8 cellular contexts compared by ENCODE assay signal in genomic region chr6:19838442-19839236, GRCh38. TPM values are rescaled to one million over a fixed set of nuclear protein-coding genes. Genes with fewer than 3 reads are reported as not detected.
DNase-seq lines count a peak whose midpoint lies in the region; ATAC-seq and TF ChIP-seq lines count a peak whose summit lies in the region.

No MANE protein-coding gene starts in this region.

- H3K36me3 ChIP-seq in DOHH2 (ENCODE audit: control insufficient read depth, low read length) (peaks cover 3% of the 10 kb centered on the region; the same call in 1 of the 2 replicates), MM.1S (replicated peaks; ENCODE audit: insufficient read depth, low read length) (no peaks in the 10 kb centered on the region), iPS-20b (ENCODE audit: insufficient read depth, low read depth, low read length) (peaks cover 12% of the 10 kb centered on the region), stomach (no peaks in the 10 kb centered on the region)

- H3F3A ChIP-seq in DOHH2 (ENCODE audit: control insufficient read depth, insufficient read depth) (peaks cover 28% of the 10 kb centered on the region), MM.1S (ENCODE audit: insufficient read depth, low read length) (no peaks in the 10 kb centered on the region)

- TF ChIP-seq CTCF in DOHH2 (IDR thresholded peaks at IDR 0.05; ENCODE audit: low read depth, low read length, poor library complexity, severe bottlenecking) (no peak), MM.1S (IDR thresholded peaks at IDR 0.05; ENCODE audit: low read length) (no peak), astrocyte of the cerebellum (IDR thresholded peaks at IDR 0.05; ENCODE audit: low read depth, low read length, missing control alignments) (no peak), stomach (IDR thresholded peaks at IDR 0.05) (no peak)

- 0 to 1% (median 1%) methylated on average over 30 to 63 of the region's 63 CpGs for WGBS in stomach, 5 donors

- in situ Hi-C loops in astrocyte of the cerebellum (cut with HindIII; ENCODE audit: low sequenced_read_pairs), result no loop called here

- peak overlapping the region; percentile 99 for H3K27ac ChIP-seq in DOHH2 (ENCODE audit: low read depth, low read length)
- no peak overlapping the region for H3K27ac ChIP-seq in MM.1S (ENCODE audit: low read length)
- no peak overlapping the region for H3K27ac ChIP-seq in iPS-20b (ENCODE audit: low read length)
- peak overlapping the region; percentile 84 to 95 (median 92) for H3K27ac ChIP-seq in stomach

- no peak for TF ChIP-seq EP300 in stomach (IDR thresholded peaks at IDR 0.05)

- peak overlapping the region; percentile 74 for H2AFZ ChIP-seq in MM.1S (ENCODE audit: low read length)

- H3K9ac ChIP-seq in MM.1S (ENCODE audit: low read length) (no peak overlapping the region), iPS-20b (ENCODE audit: low read depth, low read length) (peak overlapping the region; percentile 73; the same call in 1 of the 2 replicates)

- peaks cover 67% of the 10 kb centered on the region for H3K4me1 ChIP-seq in DOHH2 (ENCODE audit: control insufficient read depth, low read length)
- H3K4me1 ChIP-seq in MM.1S (ENCODE audit: low read length), result no peaks in the 10 kb centered on the region
- peaks cover 26% of the 10 kb centered on the region for H3K4me1 ChIP-seq in iPS-20b (ENCODE audit: insufficient read depth, low read length)
- peaks cover 0 to 38% (median 18%) of the 10 kb centered on the region in 4 donors for H3K4me1 ChIP-seq in stomach

- intact Hi-C loops in stomach (cut with DNase I; ENCODE audit: low total_unique reads), result no loop called here

- ATAC-seq in HG02884 (IDR thresholded peaks at IDR 0.05; ENCODE audit: unreplicated experiment), result no peak

- H3K27me3 ChIP-seq in DOHH2 (ENCODE audit: control insufficient read depth, low read length), result no peaks in the 10 kb centered on the region
- no peaks in the 10 kb centered on the region for H3K27me3 ChIP-seq in MM.1S (replicated peaks; ENCODE audit: insufficient read depth, low read length)
- H3K27me3 ChIP-seq in iPS-20b (ENCODE audit: insufficient read depth, low read length), result peaks cover 36% of the 10 kb centered on the region
- H3K27me3 ChIP-seq in stomach, result peaks cover 0 to 64% (median 15%) of the 10 kb centered on the region in 3 donors

- DNase-seq in MM.1S (no peak), astrocyte of the cerebellum (ENCODE audit: low read depth) (no peak), stomach (peak; percentile 74), GDM1 (lab: John Stamatoyannopoulos, UW) (no peak), NK-92 (lab: John Stamatoyannopoulos, UW; ENCODE audit: unreplicated experiment) (no peak)

- H3K79me2 ChIP-seq in DOHH2 (ENCODE audit: control insufficient read depth, low read length) (no peaks in the 10 kb centered on the region), MM.1S (ENCODE audit: low read length) (no peaks in the 10 kb centered on the region)

- H3K4me2 ChIP-seq in DOHH2 (ENCODE audit: low read length) (peak overlapping the region; percentile 99), MM.1S (ENCODE audit: low read depth, low read length) (peak overlapping the region; percentile 56; the same call in 1 of the 2 replicates)

- TF ChIP-seq POLR2A in stomach (IDR thresholded peaks at IDR 0.05), result no peak

- no peaks in the 10 kb centered on the region for H3K9me2 ChIP-seq in DOHH2 (replicated peaks; ENCODE audit: control insufficient read depth, low read length)
- H3K9me2 ChIP-seq in MM.1S (replicated peaks; ENCODE audit: insufficient read depth, low read length), result no peaks in the 10 kb centered on the region

- H3K4me3 ChIP-seq in DOHH2 (ENCODE audit: low read length) (peak overlapping the region; percentile 85), MM.1S (ENCODE audit: low read length) (peak overlapping the region; percentile 13; the same call in 1 of the 2 replicates), astrocyte of the cerebellum (ENCODE audit: low read depth, low read length) (peak overlapping the region; percentile 55), iPS-20b (ENCODE audit: low read length) (peak overlapping the region; percentile 93), stomach (peak overlapping the region; percentile 60 to 80 (median 71))

- H4K20me1 ChIP-seq in DOHH2 (ENCODE audit: control insufficient read depth, insufficient read depth, low read depth, low read length) (no peaks in the 10 kb centered on the region), MM.1S (ENCODE audit: insufficient read depth, low read length) (no peaks in the 10 kb centered on the region)

- no peaks in the 10 kb centered on the region for H3K9me3 ChIP-seq in DOHH2 (ENCODE audit: control insufficient read depth, insufficient read depth, low read length)
- H3K9me3 ChIP-seq in MM.1S (replicated peaks; ENCODE audit: insufficient read depth, low read length), result no peaks in the 10 kb centered on the region
- no peaks in the 10 kb centered on the region for H3K9me3 ChIP-seq in iPS-20b (ENCODE audit: insufficient read depth, low read depth, low read length)
- H3K9me3 ChIP-seq in stomach, result no peaks in the 10 kb centered on the region

RNA-seq across cellular contexts. Expression of gene ID4, which starts 1.5 kb away (rescaled TPM):
- 10 to 100 TPM in 3 of 5 donors, 1 to 10 TPM in 1, not detected in 1; 5.3 to 86.5 (median 22.8) TPM for total RNA-seq in stomach
- 10 to 100 TPM in 2 of 3 donors, 1 to 10 TPM in 1; 7.4 to 18.8 (median 18.2) TPM for polyA plus RNA-seq in stomach

Comparison
In these comparisons a context has a peak if more than half of its experiments do, and no peak if none do; other contexts are left out.
1. H3K27ac ChIP-seq: peak in DOHH2 (single experiment) and stomach (5 of 5); none in MM.1S (single experiment) and iPS-20b (single experiment).
2. H3K4me3 ChIP-seq: peak in every context shown above with its lines; median percentile 93 in iPS-20b; 85 in DOHH2; 71 in stomach; 55 in astrocyte of the cerebellum; 13 in MM.1S.